In the genomic region with DNA sequence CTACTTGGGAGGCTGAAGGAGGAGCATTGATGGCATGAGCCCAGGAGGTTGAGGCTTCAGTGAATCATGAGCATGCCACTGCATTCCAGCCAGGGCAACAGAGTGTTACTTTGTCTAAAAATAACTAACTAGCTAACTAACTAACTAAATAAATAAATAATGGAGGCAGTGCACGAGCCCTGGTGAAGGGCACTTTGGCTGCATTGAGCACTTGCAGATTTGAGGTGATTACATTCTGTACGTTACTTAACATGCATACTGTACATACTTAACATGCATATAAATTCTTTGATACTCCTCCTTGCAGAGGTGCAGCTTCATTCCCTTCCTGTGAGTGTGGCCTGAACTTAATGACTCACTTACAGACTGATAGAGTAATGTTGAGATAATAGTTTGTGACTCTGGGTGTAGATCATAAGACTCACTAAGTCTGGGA, we compare ENCODE assay signal across 16 cellular contexts. TPM values are rescaled to one million over a fixed set of nuclear protein-coding genes. Genes with fewer than 3 reads are reported as not detected.
DNase-seq lines count a peak whose midpoint lies in the region; ATAC-seq and TF ChIP-seq lines count a peak whose summit lies in the region.
"Had no signal": no experiment of that assay in that cellular context is flagged by ENCODE, and none has a peak within 500 bp of the region (broad histone marks: within the 10 kb centered on the region; RNA-seq: fewer than 3 reads in every experiment).

No MANE protein-coding gene starts in this region.

- in situ Hi-C loops in Caki2 (cut with HindIII; ENCODE audit: low pct_unique_long_range_greater_than_20kb, low sequenced_read_pairs), result no loop called here

- TF ChIP-seq CTCF in epithelial cell of esophagus (IDR thresholded peaks at IDR 0.05; ENCODE audit: insufficient read depth, low read depth, low read length, missing control alignments), result no peak

- DNase-seq in Caki2 (ENCODE audit: low read depth) (peak; percentile 98), NCI-H226 (peak; percentile 85), epithelial cell of esophagus (ENCODE audit: low read depth) (peak; percentile 83), left colon (no peak), AG08395 (ENCODE audit: low spot score) (no peak)
- no peak for DNase-seq in activated naive CD4-positive, alpha-beta T cell treated with anti-CD3 and anti-CD28 coated beads, Interleukin-2, amount 50 U/mL, for 16 hours
- DNase-seq: activated CD8-positive, alpha-beta T cell treated with anti-CD3 and anti-CD28 coated beads, Interleukin-2, amount 10 ng/mL, durations not matched to agents 7 days and 5 days; activated naive CD4-positive, alpha-beta T cell; CD4-positive, alpha-beta T cell; hypothalamus; NCI-H2029 treated with DMSO at 0.1 percent for 48 hours; stimulated activated CD4-positive, alpha-beta T cell treated with anti-CD3 and anti-CD28 coated beads, Interleukin-2, amount 100 ng/mL, for 48 hours; stimulated activated naive CD4-positive, alpha-beta T cell treated with Interleukin-2 at 50 U/mL for 16 hours had no signal

- intact Hi-C loops in left colon (cut with DNase I, micrococcal nuclease), result no loop called here

- peak; percentile 71 for ATAC-seq in left colon
- no peak for ATAC-seq in GM19452 (IDR thresholded peaks at IDR 0.05; ENCODE audit: unreplicated experiment)
- ATAC-seq in HG02610 (IDR thresholded peaks at IDR 0.05; ENCODE audit: unreplicated experiment), result no peak
- ATAC-seq: activated CD8-positive, alpha-beta T cell treated with anti-CD3 and anti-CD28 coated beads, Interleukin-2, amount 10 ng/mL, durations not matched to agents 7 days and 5 days had no signal

- no peak overlapping the region for H3K4me3 ChIP-seq in epithelial cell of esophagus (ENCODE audit: low read length)
- H3K4me3 ChIP-seq: coronary artery had no signal

RNA-seq across cellular contexts. Expression of a gene that starts 10.7 kb away (rescaled TPM):
- 1,302 and 1,396 TPM in 2 replicates for total RNA-seq in Caki2 (2014; rRNA removed; shearing (Covaris generic); ENCODE audit: low replicate concordance)
- 1,000 to 10,000 TPM; 1,119 to 1,618 TPM for total RNA-seq in left colon

Comparison
In these comparisons a context has a peak if more than half of its experiments do, and no peak if none do; other contexts are left out.
1. DNase-seq: peak in Caki2 (single experiment), NCI-H226 (single experiment) and epithelial cell of esophagus (single experiment); none in left colon (0 of 2), activated naive CD4-positive, alpha-beta T cell treated with anti-CD3 and anti-CD28 coated beads, Interleukin-2, amount 50 U/mL, for 16 hours (single experiment) and AG08395 (single experiment).